24 cellular contexts compared by ENCODE assay signal in genomic region chr5:171422902-171423663, GRCh38. TPM values are rescaled to one million over a fixed set of nuclear protein-coding genes. Genes with fewer than 3 reads are reported as not detected.
DNase-seq lines count a peak whose midpoint lies in the region; ATAC-seq, FAIRE-seq and TF ChIP-seq lines count a peak whose summit lies in the region.
"Had no signal": no experiment of that assay in that cellular context is flagged by ENCODE, and none has a peak within 500 bp of the region (broad histone marks: within the 10 kb centered on the region; RNA-seq: fewer than 3 reads in every experiment).

No MANE protein-coding gene starts in this region.

- H3K9me3 Mint-ChIP-seq in activated CD8-positive, alpha-beta T cell treated with anti-CD3 and anti-CD28 coated beads for 36 hours: no peaks in the 10 kb centered on the region
- H3K9me3 Mint-ChIP-seq: activated CD4-positive, alpha-beta memory T cell treated with anti-CD3 and anti-CD28 coated beads for 36 hours; activated T-helper 1 cell treated with anti-CD3 and anti-CD28 coated beads, Interleukin-12 subunit alpha, Interleukin-12 subunit beta, Interleukin-2, Interleukin-4 antibody, amounts not matched to agents 30 ng/mL and 10 ng/mL and 1 ng/mL, durations not matched to agents 14 hours and 24 hours and 36 hours; immature natural killer cell; naive thymus-derived CD8-positive, alpha-beta T cell; stimulated activated naive B cell treated with anti-CD40 and anti-IgM and Interleukin-4, amounts not matched to agents 10 μg/mL and 1 μg/mL and 100 μg/mL, for 72 hours; T-cell had no signal

- no peak overlapping the region for H3K4me3 Mint-ChIP-seq in activated CD8-positive, alpha-beta T cell treated with anti-CD3 and anti-CD28 coated beads for 36 hours
- H3K4me3 Mint-ChIP-seq: activated CD4-positive, alpha-beta memory T cell treated with anti-CD3 and anti-CD28 coated beads for 36 hours; activated T-helper 1 cell treated with anti-CD3 and anti-CD28 coated beads, Interleukin-12 subunit alpha, Interleukin-12 subunit beta, Interleukin-2, Interleukin-4 antibody, amounts not matched to agents 30 ng/mL and 10 ng/mL and 1 ng/mL, durations not matched to agents 14 hours and 24 hours and 36 hours; immature natural killer cell; naive thymus-derived CD8-positive, alpha-beta T cell; stimulated activated naive B cell treated with anti-CD40 and anti-IgM and Interleukin-4, amounts not matched to agents 10 μg/mL and 1 μg/mL and 100 μg/mL, for 72 hours had no signal

- H3K27ac ChIP-seq in coronary artery: no peak overlapping the region
- H3K27ac ChIP-seq: adrenal gland, esophagus muscularis mucosa, transverse colon, VCaP had no signal

- FAIRE-seq in GM12891 (lab: Jason Lieb, UNC): no peak

- intact Hi-C loops in Right ventricle myocardium inferior (cut with DNase I): loop anchor here (2.0 to 5.0 kb wide), 3 partner anchors 156 to 469 kb away; no protein-coding TSS in a partner anchor
- intact Hi-C loops in left cardiac atrium (cut with DNase I): loop anchor here (10.0 kb wide), 2 partner anchors 202 to 422 kb away; no protein-coding TSS in a partner anchor
- intact Hi-C loops in activated CD8-positive, alpha-beta T cell treated with anti-CD3 and anti-CD28 coated beads for 36 hours (cut with micrococcal nuclease): no loop called here

- H3K36me3 Mint-ChIP-seq in activated CD8-positive, alpha-beta T cell treated with anti-CD3 and anti-CD28 coated beads for 36 hours (ENCODE audit: low read depth): no peaks in the 10 kb centered on the region
- H3K36me3 Mint-ChIP-seq: activated CD4-positive, alpha-beta memory T cell treated with anti-CD3 and anti-CD28 coated beads for 36 hours; immature natural killer cell; naive thymus-derived CD8-positive, alpha-beta T cell; stimulated activated naive B cell treated with anti-CD40 and anti-IgM and Interleukin-4, amounts not matched to agents 10 μg/mL and 1 μg/mL and 100 μg/mL, for 72 hours; T-cell had no signal

- TF ChIP-seq POLR2A in GM12891 (IDR thresholded peaks at IDR 0.05; ENCODE audit: low read depth, low read length): no peak

- CTCF ChIA-PET in activated CD8-positive, alpha-beta T cell treated with anti-CD3 and anti-CD28 coated beads for 36 hours (lab: Charles Lee): no interaction called here

- DNase-seq in Right ventricle myocardium inferior (ENCODE audit: missing footprints) (peak; percentile 66), left cardiac atrium (no peak), coronary artery (ENCODE audit: low spot score) (peak; percentile 70), left lobe of liver (ENCODE audit: low spot score) (peak; percentile 33), GM12891 (ENCODE audit: insufficient read length, low spot score) (no peak)
- no peak for DNase-seq in activated CD8-positive, alpha-beta T cell treated with anti-CD3 and anti-CD28 coated beads for 36 hours
- DNase-seq: activated CD4-positive, alpha-beta memory T cell treated with anti-CD3 and anti-CD28 coated beads for 36 hours; COR-L47; GOT3; immature natural killer cell; mesenchymal stem cell; NCI-H187; NCI-H446 treated with DMSO at 0.1 percent for 48 hours; stimulated activated naive B cell treated with anti-CD40 and anti-IgM and Interleukin-4, amounts not matched to agents 10 μg/mL and 1 μg/mL and 100 μg/mL, for 72 hours; transverse colon had no signal

- H3K4me3 ChIP-seq in coronary artery: no peak overlapping the region
- H3K4me3 ChIP-seq: adrenal gland, esophagus muscularis mucosa, transverse colon had no signal

- POLR2A ChIA-PET in activated CD8-positive, alpha-beta T cell treated with anti-CD3 and anti-CD28 coated beads for 36 hours (lab: Charles Lee): interaction anchor here (1.0 kb wide), 1 partner anchor 9 kb away, joined by 3 read pairs; no protein-coding TSS in a partner anchor

- ATAC-seq in Right ventricle myocardium inferior (no peak), left cardiac atrium (no peak), left lobe of liver (no peak), GM18498 (IDR thresholded peaks at IDR 0.05; ENCODE audit: unreplicated experiment) (no peak), GM18868 (IDR thresholded peaks at IDR 0.05; ENCODE audit: unreplicated experiment) (no peak)
- no peak for ATAC-seq in activated CD8-positive, alpha-beta T cell treated with anti-CD3 and anti-CD28 coated beads for 36 hours
- ATAC-seq: naive thymus-derived CD8-positive, alpha-beta T cell; stimulated activated naive B cell treated with anti-CD40 and anti-IgM and Interleukin-4, amounts not matched to agents 10 μg/mL and 1 μg/mL and 100 μg/mL, for 72 hours; T-cell had no signal

- TF ChIP-seq CTCF in coronary artery (IDR thresholded peaks at IDR 0.05): no peak
- no peak for TF ChIP-seq CTCF in activated CD8-positive, alpha-beta T cell treated with anti-CD3 and anti-CD28 coated beads for 36 hours (IDR thresholded peaks at IDR 0.05)

- H3K27me3 Mint-ChIP-seq in activated CD8-positive, alpha-beta T cell treated with anti-CD3 and anti-CD28 coated beads for 36 hours: peaks cover 25% of the 10 kb centered on the region

- no peak overlapping the region for H3K27ac Mint-ChIP-seq in activated CD8-positive, alpha-beta T cell treated with anti-CD3 and anti-CD28 coated beads for 36 hours
- H3K27ac Mint-ChIP-seq: activated CD4-positive, alpha-beta memory T cell treated with anti-CD3 and anti-CD28 coated beads for 36 hours; activated T-helper 1 cell treated with anti-CD3 and anti-CD28 coated beads, Interleukin-12 subunit alpha, Interleukin-12 subunit beta, Interleukin-2, Interleukin-4 antibody, amounts not matched to agents 30 ng/mL and 10 ng/mL and 1 ng/mL, durations not matched to agents 14 hours and 24 hours and 36 hours; immature natural killer cell; stimulated activated naive B cell treated with anti-CD40 and anti-IgM and Interleukin-4, amounts not matched to agents 10 μg/mL and 1 μg/mL and 100 μg/mL, for 72 hours; T-cell had no signal

- H3K4me1 Mint-ChIP-seq in activated CD8-positive, alpha-beta T cell treated with anti-CD3 and anti-CD28 coated beads for 36 hours (ENCODE audit: low read depth): peaks cover 14% of the 10 kb centered on the region

TF ChIP-seq in GM12891, 5 proteins besides CTCF, POLR2A, EP300 and RAD21:
- TF ChIP-seq PAX5 (IDR thresholded peaks at IDR 0.05; ENCODE audit: insufficient read depth, low read length, severe bottlenecking): no peak
- no peak for TF ChIP-seq POU2F2 (IDR thresholded peaks at IDR 0.05; ENCODE audit: low read depth, low read length)
- no peak for TF ChIP-seq POLR2AphosphoS5 (IDR thresholded peaks at IDR 0.05; ENCODE audit: low read depth, low read length)
- no peak for TF ChIP-seq SPI1 (IDR thresholded peaks at IDR 0.05; ENCODE audit: low read depth, low read length)
- TF ChIP-seq TAF1 (IDR thresholded peaks at IDR 0.05; ENCODE audit: low read depth, low read length): no peak
TF ChIP-seq in GM12891: peak in this region for 0.

RNA-seq across cellular contexts. Expression of gene FGF18, which starts 3.6 kb away (rescaled TPM):
- 10.1 TPM for total RNA-seq in Right ventricle myocardium inferior
- 1 to 10 TPM; 2.1 to 2.8 TPM for total RNA-seq in left cardiac atrium
- total RNA-seq in left lobe of liver: not detected
- polyA plus RNA-seq in GM12891 (2012; ENCODE audit: low read depth, missing spikeins): 0.17 TPM
- under 1 TPM in 1 of 2 experiments, not detected in 1; 0.18 TPM for total RNA-seq in activated CD8-positive, alpha-beta T cell treated with anti-CD3 and anti-CD28 coated beads for 36 hours
- total RNA-seq: dermis microvascular lymphatic vessel endothelial cell had no signal
- polyA plus RNA-seq: immature natural killer cell; naive thymus-derived CD8-positive, alpha-beta T cell had no signal

RNA-seq across cellular contexts. Expression of gene NPM1, which starts 35.4 kb away (rescaled TPM):
- total RNA-seq in Right ventricle myocardium inferior (365 TPM), left cardiac atrium (100 to 1,000 TPM; 286 to 408 TPM), left lobe of liver (184 TPM)
- 4,411 TPM for polyA plus RNA-seq in GM12891 (2012; ENCODE audit: low read depth, missing spikeins)
- 1,000 to 10,000 TPM; 3,203 to 3,498 TPM for total RNA-seq in activated CD8-positive, alpha-beta T cell treated with anti-CD3 and anti-CD28 coated beads for 36 hours

Comparison
In these comparisons a context has a peak if more than half of its experiments do, and no peak if none do; other contexts are left out.
1. DNase-seq: peak in Right ventricle myocardium inferior (single experiment), coronary artery (single experiment) and left lobe of liver (single experiment); none in left cardiac atrium (single experiment), GM12891 (single experiment) and activated CD8-positive, alpha-beta T cell treated with anti-CD3 and anti-CD28 coated beads for 36 hours (single experiment).